Comparison of ENCODE assay signal across 25 cellular contexts in genomic region chr12:13079440-13079906, GRCh38. TPM values are rescaled to one million over a fixed set of nuclear protein-coding genes. Genes with fewer than 3 reads are reported as not detected.
DNase-seq lines count a peak whose midpoint lies in the region; TF ChIP-seq lines count a peak whose summit lies in the region.
"Had no signal": no experiment of that assay in that cellular context is flagged by ENCODE, and none has a peak within 500 bp of the region (broad histone marks: within the 10 kb centered on the region; RNA-seq: fewer than 3 reads in every experiment).

No MANE protein-coding gene starts in this region.

- DNase-seq in AG04450 (ENCODE audit: low read depth, low spot score) (no peak), HFFc6 (no peak), cardiac fibroblast (ENCODE audit: low read depth in 2 of 2) (no peak), iPS-NIHi11 (ENCODE audit: low spot score) (peak; percentile 70), Ammon's horn (ENCODE audit: low spot score) (no peak), CD1c-positive myeloid dendritic cell (ENCODE audit: extremely low spot score) (no peak), osteocyte (ENCODE audit: extremely low spot score, unreplicated experiment) (no peak)
- DNase-seq in CD4-positive, alpha-beta memory T cell, result no peak
- DNase-seq: activated CD8-positive, alpha-beta T cell treated with anti-CD3 and anti-CD28 coated beads, Interleukin-2, amount 10 ng/mL, durations not matched to agents 7 days and 5 days; activated naive CD4-positive, alpha-beta T cell treated with anti-CD3 and anti-CD28 coated beads for 36 hours; activated T-cell treated with anti-CD3 and anti-CD28 coated beads, Interleukin-2, amount 50 U/mL, for 4 hours; aorta; colonic mucosa; DND-41; foreskin melanocyte; mesenchymal stem cell; natural killer cell; NCI-H2107; NCI-H510A treated with DMSO at 0.1 percent for 48 hours; stimulated activated CD4-positive, alpha-beta T cell treated with anti-CD3 and anti-CD28 coated beads, Interleukin-2, amount 100 ng/mL, for 48 hours; stomach had no signal

- H3K4me1 ChIP-seq in CD4-positive, alpha-beta memory T cell (ENCODE audit: insufficient read depth, low read length), result no peaks in the 10 kb centered on the region
- H3K4me1 ChIP-seq: colonic mucosa, stomach had no signal

- peaks cover 5% of the 10 kb centered on the region for H3K36me3 ChIP-seq in CD4-positive, alpha-beta memory T cell (ENCODE audit: insufficient read depth, low read length)
- H3K36me3 ChIP-seq: colonic mucosa had no signal

- H3K36me3 Mint-ChIP-seq in HFFc6 (ENCODE audit: low read depth) (peaks cover 22% of the 10 kb centered on the region; the same call in 1 of the 2 replicates), osteocyte (ENCODE audit: unreplicated experiment) (peaks cover 29% of the 10 kb centered on the region)
- H3K36me3 Mint-ChIP-seq in CD4-positive, alpha-beta memory T cell, result peaks cover 25 to 41% of the 10 kb centered on the region in 2 donors
- H3K36me3 Mint-ChIP-seq: natural killer cell had no signal

- no peaks in the 10 kb centered on the region; the same call in 1 of the 2 replicates for H3K27me3 Mint-ChIP-seq in HFFc6 (ENCODE audit: insufficient read depth)
- H3K27me3 Mint-ChIP-seq in CD4-positive, alpha-beta memory T cell, result no peaks in the 10 kb centered on the region
- no peaks in the 10 kb centered on the region for H3K27me3 Mint-ChIP-seq in osteocyte (ENCODE audit: unreplicated experiment)
- H3K27me3 Mint-ChIP-seq: type B pancreatic cell had no signal

- no peaks in the 10 kb centered on the region for H3K9me3 ChIP-seq in AG04450 (ENCODE audit: control insufficient read depth, insufficient read depth, low read length)
- H3K9me3 ChIP-seq in CD4-positive, alpha-beta memory T cell (ENCODE audit: control insufficient read depth in 1 of 2, low read length in 2 of 2), result no peaks in the 10 kb centered on the region
- H3K9me3 ChIP-seq: colonic mucosa, stomach had no signal

- CTCF ChIA-PET in AG04450 (lab: Charles Lee), result interaction anchor here (0.6 to 1.2 kb wide), 3 partner anchors 35 to 133 kb away, joined by 3 to 4 read pairs (median 4); no protein-coding TSS in a partner anchor
- CTCF ChIA-PET in CD4-positive, alpha-beta memory T cell (lab: Charles Lee; ENCODE audit: partially characterized antibody), result no interaction called here

- H3K4me1 Mint-ChIP-seq in HFFc6 (ENCODE audit: low read depth) (peaks cover 22% of the 10 kb centered on the region), osteocyte (ENCODE audit: unreplicated experiment) (peaks cover 8% of the 10 kb centered on the region)
- H3K4me1 Mint-ChIP-seq in CD4-positive, alpha-beta memory T cell, result no peaks in the 10 kb centered on the region
- H3K4me1 Mint-ChIP-seq: natural killer cell had no signal

- H3K4me3 Mint-ChIP-seq in HFFc6, result no peak overlapping the region
- H3K4me3 Mint-ChIP-seq in CD4-positive, alpha-beta memory T cell, result no peak overlapping the region
- no peak overlapping the region for H3K4me3 Mint-ChIP-seq in osteocyte (ENCODE audit: unreplicated experiment)
- H3K4me3 Mint-ChIP-seq: activated CD8-positive, alpha-beta T cell treated with anti-CD3 and anti-CD28 coated beads, Interleukin-2, amount 10 ng/mL, durations not matched to agents 7 days and 5 days; activated naive CD4-positive, alpha-beta T cell treated with anti-CD3 and anti-CD28 coated beads for 36 hours; activated T-cell treated with anti-CD3 and anti-CD28 coated beads, Interleukin-2, amount 50 U/mL, for 4 hours; CD14-positive monocyte; natural killer cell; type B pancreatic cell had no signal

- no peak overlapping the region for H3K27ac ChIP-seq in AG04450 (ENCODE audit: low read depth, low read length)
- no peak overlapping the region for H3K27ac ChIP-seq in CD4-positive, alpha-beta memory T cell (ENCODE audit: low read depth, low read length)
- H3K27ac ChIP-seq: colonic mucosa, stomach had no signal

- H3K27ac Mint-ChIP-seq in HFFc6 (no peak overlapping the region), osteocyte (ENCODE audit: unreplicated experiment) (no peak overlapping the region)
- H3K27ac Mint-ChIP-seq in CD4-positive, alpha-beta memory T cell, result no peak overlapping the region
- H3K27ac Mint-ChIP-seq: activated CD8-positive, alpha-beta T cell treated with anti-CD3 and anti-CD28 coated beads, Interleukin-2, amount 10 ng/mL, durations not matched to agents 7 days and 5 days; activated naive CD4-positive, alpha-beta T cell treated with anti-CD3 and anti-CD28 coated beads for 36 hours; CD14-positive monocyte; natural killer cell; type B pancreatic cell had no signal

- no peak overlapping the region for H3K4me3 ChIP-seq in AG04450 (ENCODE audit: low read depth, low read length)
- no peak overlapping the region for H3K4me3 ChIP-seq in cardiac fibroblast (replicated peaks in 1 of 2; ENCODE audit: low read depth in 2 of 2, low read length in 2 of 2)
- H3K4me3 ChIP-seq in CD4-positive, alpha-beta memory T cell (ENCODE audit: low read length in 2 of 2), result no peak overlapping the region
- H3K4me3 ChIP-seq: colonic mucosa, stomach had no signal

- H3K9me3 Mint-ChIP-seq in HFFc6 (no peaks in the 10 kb centered on the region), osteocyte (ENCODE audit: unreplicated experiment) (no peaks in the 10 kb centered on the region)
- H3K9me3 Mint-ChIP-seq in CD4-positive, alpha-beta memory T cell, result peaks cover 0 to under 1% (median 0%) of the 10 kb centered on the region in 8 donors
- H3K9me3 Mint-ChIP-seq: activated naive CD4-positive, alpha-beta T cell treated with anti-CD3 and anti-CD28 coated beads for 36 hours; activated T-cell treated with anti-CD3 and anti-CD28 coated beads, Interleukin-2, amount 50 U/mL, for 4 hours; natural killer cell; type B pancreatic cell had no signal

- intact Hi-C loops in CD4-positive, alpha-beta memory T cell (cut with micrococcal nuclease), result no loop called here

- TF ChIP-seq CTCF in AG04450 (IDR thresholded peaks at IDR 0.05; ENCODE audit: low read depth, low read length), result 0 out of 2 replicates have a peak, but pooled peaks have one; percentile 20
- peak; percentile 48 for TF ChIP-seq CTCF in HFFc6 (IDR thresholded peaks at IDR 0.05)
- peak; percentile 3 for TF ChIP-seq CTCF in cardiac fibroblast (IDR thresholded peaks at IDR 0.05; ENCODE audit: low read depth, low read length)
- TF ChIP-seq CTCF in osteocyte (IDR thresholded peaks at IDR 0.05), result no peak

- H3K27me3 ChIP-seq in AG04450 (ENCODE audit: control insufficient read depth, insufficient read depth, low read length), result no peaks in the 10 kb centered on the region
- H3K27me3 ChIP-seq in CD4-positive, alpha-beta memory T cell (ENCODE audit: insufficient read depth, low read length), result no peaks in the 10 kb centered on the region
- H3K27me3 ChIP-seq: colonic mucosa, stomach had no signal

- POLR2A ChIA-PET in AG04450 (lab: Yijun Ruan, JAX), result no interaction called here
- POLR2A ChIA-PET in CD4-positive, alpha-beta memory T cell (lab: Charles Lee; ENCODE audit: partially characterized antibody), result no interaction called here

RNA-seq across cellular contexts. Expression of gene GSG1, which starts 24.0 kb away (rescaled TPM):
- 1.6 and 1.7 TPM in 2 replicates for polyA plus RNA-seq in AG04450 (2011; rRNA removed)
- polyA minus RNA-seq in AG04450 (2011; rRNA and poly(A)+ RNA removed), result 1.0 and 2.3 TPM in 2 replicates
- total RNA-seq in HFFc6 (2021; fragmentation: NEBNext Ultra II Directional; extraction: Animal tissue kit (Norgen Biotek cat#: 25700)), result 1 to 10 TPM in 2 of 6 experiments, under 1 TPM in 4; 0.48 to 1.0 (median 0.75) TPM
- total RNA-seq in CD4-positive, alpha-beta memory T cell, result not detected
- polyA plus RNA-seq in CD4-positive, alpha-beta memory T cell, result under 1 TPM in 1 of 2 donors, not detected in 1; 0.07 TPM
- total RNA-seq in osteocyte, result not detected in 2 replicates
- total RNA-seq: activated CD8-positive, alpha-beta T cell treated with anti-CD3 and anti-CD28 coated beads, Interleukin-2, amount 10 ng/mL, durations not matched to agents 7 days and 5 days; activated naive CD4-positive, alpha-beta T cell treated with anti-CD3 and anti-CD28 coated beads for 36 hours; activated T-cell treated with anti-CD3 and anti-CD28 coated beads, Interleukin-2, amount 50 U/mL, for 4 hours; aorta; colonic mucosa; HT1080; natural killer cell; Right ventricle myocardium inferior; stomach had no signal
- polyA plus RNA-seq: aorta, CD14-positive monocyte, stomach had no signal

RNA-seq across cellular contexts. Expression of gene FAM234B, which starts 35.3 kb away (rescaled TPM):
- 6.1 and 7.3 TPM in 2 replicates for polyA plus RNA-seq in AG04450 (2011; rRNA removed)
- 17.2 TPM in 2 replicates for polyA minus RNA-seq in AG04450 (2011; rRNA and poly(A)+ RNA removed)
- 1 to 10 TPM; 3.0 to 4.6 (median 3.7) TPM for total RNA-seq in HFFc6 (2021; fragmentation: NEBNext Ultra II Directional; extraction: Animal tissue kit (Norgen Biotek cat#: 25700))
- total RNA-seq in CD4-positive, alpha-beta memory T cell, result 1 to 10 TPM; 3.9 to 4.0 TPM
- polyA plus RNA-seq in CD4-positive, alpha-beta memory T cell, result 1 to 10 TPM; 2.6 TPM
- total RNA-seq in osteocyte, result 5.0 and 6.8 TPM in 2 replicates
